In genomic region chr11:5509803-5510202, GRCh38 we compare ENCODE assay signal across 16 cellular contexts. TPM values are rescaled to one million over a fixed set of nuclear protein-coding genes. Genes with fewer than 3 reads are reported as not detected.
DNase-seq lines count a peak whose midpoint lies in the region; ATAC-seq and TF ChIP-seq lines count a peak whose summit lies in the region.
"Had no signal": no experiment of that assay in that cellular context is flagged by ENCODE, and none has a peak within 500 bp of the region (broad histone marks: within the 10 kb centered on the region; RNA-seq: fewer than 3 reads in every experiment).

Gene UBQLN3 (minus strand): TSS chr11:5509957. CDS start chr11:5509558, 399 bp downstream.

- no peak within 1 kb of the TSS for H2AFZ ChIP-seq in H9 (ENCODE audit: low read length)

- H3K27me3 ChIP-seq in CD8-positive, alpha-beta T cell (ENCODE audit: insufficient read depth, low read length): no peaks in the 10 kb centered on the region
- no peaks in the 10 kb centered on the region for H3K27me3 ChIP-seq in H9 (ENCODE audit: insufficient read depth, low read length)
- H3K27me3 ChIP-seq in Caco-2 (replicated peaks; ENCODE audit: control insufficient read depth, insufficient read depth, low read length): no peaks in the 10 kb centered on the region

- no peak within 1 kb of the TSS for H4K91ac ChIP-seq in H9 (ENCODE audit: insufficient read length, low read depth, low read length)

- no peak within 1 kb of the TSS for H3K4me3 ChIP-seq in CD8-positive, alpha-beta T cell (ENCODE audit: low read depth, low read length)
- H3K4me3 ChIP-seq in Caco-2 (ENCODE audit: low read depth, low read length): no peak within 1 kb of the TSS

- no peak within 1 kb of the TSS for H2BK120ac ChIP-seq in H9 (ENCODE audit: low read depth, low read length, poor library complexity, severe bottlenecking)

- H3K9ac ChIP-seq in H9 (ENCODE audit: extremely low read depth, insufficient read length, low read length): no peak within 1 kb of the TSS

- no peaks in the 10 kb centered on the region for H3K23me2 ChIP-seq in H9 (ENCODE audit: insufficient read length, low read depth, low read length, poor library complexity, severe bottlenecking)

- no peak within 1 kb of the TSS for H2BK12ac ChIP-seq in H9 (ENCODE audit: insufficient read length, low read depth, low read length)

- H3K18ac ChIP-seq in H9 (ENCODE audit: insufficient read length, low read depth, low read length): no peak within 1 kb of the TSS

- no peaks in the 10 kb centered on the region for H3K9me3 Mint-ChIP-seq in CD8-positive, alpha-beta T cell
- no peaks in the 10 kb centered on the region for H3K9me3 Mint-ChIP-seq in H9
- no peaks in the 10 kb centered on the region for H3K9me3 Mint-ChIP-seq in nephron progenitor cell
- no peaks in the 10 kb centered on the region for H3K9me3 Mint-ChIP-seq in progenitor cell of endocrine pancreas (ENCODE audit: low read depth)
- no peaks in the 10 kb centered on the region for H3K9me3 Mint-ChIP-seq in Caco-2 (ENCODE audit: unreplicated experiment)
- H3K9me3 Mint-ChIP-seq: CD4-positive, alpha-beta memory T cell had no signal

- no peaks in the 10 kb centered on the region for H3K79me1 ChIP-seq in H9 (ENCODE audit: insufficient read depth, low read depth, low read length, poor library complexity, severe bottlenecking)

- H2BK5ac ChIP-seq in H9 (ENCODE audit: insufficient read length, low read length): no peak within 1 kb of the TSS

- H3K79me2 ChIP-seq in H9 (ENCODE audit: insufficient read depth, low read length): no peaks in the 10 kb centered on the region

- peak within 1 kb of the TSS; percentile 7 for H3K27ac Mint-ChIP-seq in CD8-positive, alpha-beta T cell
- peak within 1 kb of the TSS in 2 of 3 experiments; percentile 40 to 50; a peak in 5 of 7 replicates for H3K27ac Mint-ChIP-seq in H9
- peak within 1 kb of the TSS; percentile 73 for H3K27ac Mint-ChIP-seq in nephron progenitor cell
- H3K27ac Mint-ChIP-seq in progenitor cell of endocrine pancreas: peak within 1 kb of the TSS; percentile 40
- H3K27ac Mint-ChIP-seq in Caco-2 (ENCODE audit: unreplicated experiment): no peak within 1 kb of the TSS
- H3K27ac Mint-ChIP-seq: CD4-positive, alpha-beta memory T cell had no signal

- no peaks in the 10 kb centered on the region for H3K36me3 Mint-ChIP-seq in CD8-positive, alpha-beta T cell
- no peaks in the 10 kb centered on the region for H3K36me3 Mint-ChIP-seq in H9 (ENCODE audit: insufficient read depth in 1 of 3, low read depth in 3 of 3)
- no peaks in the 10 kb centered on the region for H3K36me3 Mint-ChIP-seq in nephron progenitor cell (ENCODE audit: low read depth)
- no peaks in the 10 kb centered on the region for H3K36me3 Mint-ChIP-seq in progenitor cell of endocrine pancreas (ENCODE audit: insufficient read depth)
- no peaks in the 10 kb centered on the region for H3K36me3 Mint-ChIP-seq in Caco-2 (ENCODE audit: insufficient read depth, unreplicated experiment)
- H3K36me3 Mint-ChIP-seq: CD4-positive, alpha-beta memory T cell had no signal

- no peak within 1 kb of the TSS for H4K5ac ChIP-seq in H9 (ENCODE audit: insufficient read length, low read depth, low read length)

- no peak within 1 kb of the TSS for H2AK5ac ChIP-seq in H9 (ENCODE audit: insufficient read length, low read length)

- H3K4me3 Mint-ChIP-seq in CD8-positive, alpha-beta T cell: no peak within 1 kb of the TSS
- no peak within 1 kb of the TSS for H3K4me3 Mint-ChIP-seq in H9
- no peak within 1 kb of the TSS for H3K4me3 Mint-ChIP-seq in nephron progenitor cell
- H3K4me3 Mint-ChIP-seq in progenitor cell of endocrine pancreas (ENCODE audit: low read depth): no peak within 1 kb of the TSS
- no peak within 1 kb of the TSS for H3K4me3 Mint-ChIP-seq in Caco-2 (ENCODE audit: unreplicated experiment)
- H3K4me3 Mint-ChIP-seq: CD4-positive, alpha-beta memory T cell had no signal

- no peaks in the 10 kb centered on the region for H3K4me1 Mint-ChIP-seq in CD8-positive, alpha-beta T cell (ENCODE audit: low read depth)
- H3K4me1 Mint-ChIP-seq in H9 (peaks cover 0 to 7% of the 10 kb centered on the region in 2 experiments; a peak in 1 of 4 replicates), nephron progenitor cell (no peaks in the 10 kb centered on the region), progenitor cell of endocrine pancreas (ENCODE audit: low read depth) (no peaks in the 10 kb centered on the region), Caco-2 (ENCODE audit: low read depth, unreplicated experiment) (no peaks in the 10 kb centered on the region)
- H3K4me1 Mint-ChIP-seq: CD4-positive, alpha-beta memory T cell had no signal

- H4K20me1 ChIP-seq in H9 (ENCODE audit: control insufficient read depth, insufficient read depth, insufficient read length): no peaks in the 10 kb centered on the region

- H4K8ac ChIP-seq in H9 (replicated peaks; ENCODE audit: insufficient read length, low read depth, low read length): no peak within 1 kb of the TSS

- H2BK15ac ChIP-seq in H9 (ENCODE audit: low read depth, low read length): no peak within 1 kb of the TSS

- no CpG with 5 or more reads among the region's 4 CpGs for WGBS in H9 (ENCODE audit: extremely low coverage, insufficient read length, low lambda C conversion rate)

- H3T11ph ChIP-seq in H9 (ENCODE audit: low read length): no peak within 1 kb of the TSS

- no peak within 1 kb of the TSS for H3K23ac ChIP-seq in H9 (ENCODE audit: insufficient read length, low read depth, low read length)

- no peak within 1 kb of the TSS for H3K27ac ChIP-seq in CD8-positive, alpha-beta T cell (ENCODE audit: low read depth, low read length)
- no peak within 1 kb of the TSS for H3K27ac ChIP-seq in H9 (ENCODE audit: insufficient read length, low read depth, low read length)

- H3K27me3 Mint-ChIP-seq in CD8-positive, alpha-beta T cell (ENCODE audit: low read depth): no peaks in the 10 kb centered on the region
- no peaks in the 10 kb centered on the region for H3K27me3 Mint-ChIP-seq in H9 (ENCODE audit: low read depth)
- peaks cover 2% of the 10 kb centered on the region for H3K27me3 Mint-ChIP-seq in nephron progenitor cell (ENCODE audit: low read depth, poor library complexity)
- H3K27me3 Mint-ChIP-seq in progenitor cell of endocrine pancreas: no peaks in the 10 kb centered on the region
- H3K27me3 Mint-ChIP-seq in Caco-2 (ENCODE audit: insufficient read depth, unreplicated experiment): peaks cover 18% of the 10 kb centered on the region

- POLR2A ChIA-PET in CD8-positive, alpha-beta T cell (lab: Charles Lee): no interaction called here
- POLR2A ChIA-PET in Caco-2 (lab: Charles Lee): no interaction called here

- no peak for TF ChIP-seq CTCF in CD8-positive, alpha-beta T cell (IDR thresholded peaks at IDR 0.05)
- TF ChIP-seq CTCF in H9 (conservative IDR thresholded peaks at IDR 0.05) (no peak), nephron progenitor cell (IDR thresholded peaks at IDR 0.05) (no peak), progenitor cell of endocrine pancreas (IDR thresholded peaks at IDR 0.05; ENCODE audit: unreplicated experiment) (no peak), Caco-2 (IDR thresholded peaks at IDR 0.05; ENCODE audit: insufficient read depth in 1 of 2, low read depth in 1 of 2, low read length in 1 of 2, severe bottlenecking in 1 of 2, unreplicated experiment in 1 of 2) (no peak)

- H3K9me3 ChIP-seq in CD8-positive, alpha-beta T cell (ENCODE audit: low read length): no peaks in the 10 kb centered on the region
- H3K9me3 ChIP-seq in H9 (ENCODE audit: control insufficient read depth, low read depth, low read length): no peaks in the 10 kb centered on the region
- H3K9me3 ChIP-seq in Caco-2: no peaks in the 10 kb centered on the region; the same call in 1 of the 2 replicates

- no peak for ATAC-seq in CD8-positive, alpha-beta T cell
- ATAC-seq in GM21528 (IDR thresholded peaks at IDR 0.05; ENCODE audit: low FRiP score, unreplicated experiment): no peak
- no peak for ATAC-seq in HG02885 (IDR thresholded peaks at IDR 0.05; ENCODE audit: poor library complexity, unreplicated experiment)

- CTCF ChIA-PET in CD8-positive, alpha-beta T cell (lab: Charles Lee): interaction anchor here (1.3 kb wide), 1 partner anchor 10 kb away, joined by 3 read pairs; no protein-coding TSS in a partner anchor
- CTCF ChIA-PET in Caco-2 (lab: Charles Lee): no interaction called here

- DNase-seq in CD8-positive, alpha-beta T cell: no peak
- DNase-seq in H9: no peak
- no peak for DNase-seq in nephron progenitor cell
- no peak for DNase-seq in progenitor cell of endocrine pancreas (ENCODE audit: low spot score, unreplicated experiment)
- no peak for DNase-seq in Caco-2
- no peak for DNase-seq in DMS53 (lab: John Stamatoyannopoulos, UW)
- DNase-seq: C1 segment of cervical spinal cord; Calu3; CD4-positive, alpha-beta memory T cell; DND-41; GOT3; HCEC 1CT had no signal

- H3K4ac ChIP-seq in H9 (ENCODE audit: low read depth, low read length): no peak within 1 kb of the TSS

- intact Hi-C loops in CD8-positive, alpha-beta T cell (cut with DNase I, micrococcal nuclease): no loop called here
- intact Hi-C loops in Caco-2 (cut with micrococcal nuclease; ENCODE audit: unreplicated experiment): no loop called here

- H3K56ac ChIP-seq in H9 (ENCODE audit: insufficient read length, low read depth, low read length): no peak within 1 kb of the TSS

- no peak within 1 kb of the TSS for H3K14ac ChIP-seq in H9 (ENCODE audit: insufficient read depth, low read length)

- no peak within 1 kb of the TSS for H2BK20ac ChIP-seq in H9 (ENCODE audit: low read depth, low read length, poor library complexity, severe bottlenecking)

- BruUV-seq in Caco-2 (replicated peaks; lab: Mats Ljungman, UMichigan): no TSS peak

- no peaks in the 10 kb centered on the region for H3K4me1 ChIP-seq in CD8-positive, alpha-beta T cell (ENCODE audit: insufficient read depth, low read length)
- H3K4me1 ChIP-seq in H9 (ENCODE audit: insufficient read depth, low read length) (no peaks in the 10 kb centered on the region), Caco-2 (no peaks in the 10 kb centered on the region)

- no peaks in the 10 kb centered on the region for H3K36me3 ChIP-seq in CD8-positive, alpha-beta T cell (ENCODE audit: insufficient read depth, low read length)
- no peaks in the 10 kb centered on the region for H3K36me3 ChIP-seq in Caco-2 (ENCODE audit: control insufficient read depth, insufficient read depth, low read length)

- no peak within 1 kb of the TSS for H3K4me2 ChIP-seq in H9 (ENCODE audit: insufficient read depth, insufficient read length, low read length)

RNA-seq across cellular contexts. Expression of gene UBQLN3, which starts in this region (rescaled TPM):
- not detected for total RNA-seq in CD8-positive, alpha-beta T cell
- not detected in 2 replicates for total RNA-seq in H9 (2021)
- not detected in 2 replicates for total RNA-seq in progenitor cell of endocrine pancreas
- total RNA-seq in Caco-2 (2022): not detected in 2 replicates
- total RNA-seq: A172; A673; Calu3; CD4-positive, alpha-beta memory T cell had no signal
